In genomic region chr10:6091630-6092029, GRCh38 we compare ENCODE assay signal across 10 cellular contexts. TPM values are rescaled to one million over a fixed set of nuclear protein-coding genes. Genes with fewer than 3 reads are reported as not detected.
A peak's percentile ranks its signal among the peaks of the same experiment; 100 is the strongest.
DNase-seq lines count a peak whose midpoint lies in the region; ATAC-seq and TF ChIP-seq lines count a peak whose summit lies in the region.
"Had no signal": no experiment of that assay in that cellular context is flagged by ENCODE, and none has a peak within 500 bp of the region (broad histone marks: within the 10 kb centered on the region; RNA-seq: fewer than 3 reads in every experiment).

No MANE protein-coding gene starts in this region.

- H3K36me3 ChIP-seq in OCI-LY1 (ENCODE audit: insufficient read depth, low read length) (peaks cover 15% of the 10 kb centered on the region; the same call in 1 of the 2 replicates), endodermal cell (ENCODE audit: control insufficient read depth, insufficient read depth, low read length) (peaks cover 5% of the 10 kb centered on the region), psoas muscle (ENCODE audit: insufficient read depth in 1 of 2, low read depth in 1 of 2) (no peaks in the 10 kb centered on the region)

- H3K79me2 ChIP-seq in OCI-LY1 (ENCODE audit: insufficient read depth, low read length), result peaks cover 76% of the 10 kb centered on the region

- peak overlapping the region; percentile 10 for H3K27ac ChIP-seq in OCI-LY1 (ENCODE audit: low read depth, low read length, poor library complexity, severe bottlenecking)
- no peak overlapping the region for H3K27ac ChIP-seq in endodermal cell (ENCODE audit: low read depth, low read length)
- peak overlapping the region; percentile 21 for H3K27ac ChIP-seq in psoas muscle

- H3K9me3 Mint-ChIP-seq in activated naive CD4-positive, alpha-beta T cell treated with anti-CD3 and anti-CD28 coated beads for 36 hours, result no peaks in the 10 kb centered on the region
- H3K9me3 Mint-ChIP-seq in endodermal cell, result no peaks in the 10 kb centered on the region

- peak overlapping the region; percentile 65 for H3K4me2 ChIP-seq in OCI-LY1 (ENCODE audit: low read length)

- TF ChIP-seq CTCF in OCI-LY1 (IDR thresholded peaks at IDR 0.05; ENCODE audit: low read length), result no peak
- TF ChIP-seq CTCF in endodermal cell (conservative IDR thresholded peaks at IDR 0.05), result no peak
- no peak for TF ChIP-seq CTCF in psoas muscle (IDR thresholded peaks at IDR 0.05)

- peak; percentile 46 for DNase-seq in activated naive CD4-positive, alpha-beta T cell treated with anti-CD3 and anti-CD28 coated beads for 36 hours
- no peak for DNase-seq in activated naive CD4-positive, alpha-beta T cell (lab: John Stamatoyannopoulos, UW)
- no peak for DNase-seq in endodermal cell
- DNase-seq in psoas muscle, result no peak
- no peak for DNase-seq in NCI-H2107 (lab: John Stamatoyannopoulos, UW)
- no peak for DNase-seq in GM19238 (ENCODE audit: insufficient read length, low spot score)
- DNase-seq: cortex of kidney had no signal

- H3K36me3 Mint-ChIP-seq in activated naive CD4-positive, alpha-beta T cell treated with anti-CD3 and anti-CD28 coated beads for 36 hours (ENCODE audit: low read depth), result peaks cover 17% of the 10 kb centered on the region
- peaks cover 2% of the 10 kb centered on the region for H3K36me3 Mint-ChIP-seq in endodermal cell (ENCODE audit: low read depth)

- CTCF ChIA-PET in activated naive CD4-positive, alpha-beta T cell treated with anti-CD3 and anti-CD28 coated beads for 36 hours (lab: Charles Lee), result interaction anchor here (0.7 to 2.4 kb wide), 9 partner anchors 9 to 473 kb away, joined by 3 to 11 read pairs (median 4); no protein-coding TSS in a partner anchor

- H3K4me1 Mint-ChIP-seq in activated naive CD4-positive, alpha-beta T cell treated with anti-CD3 and anti-CD28 coated beads for 36 hours (ENCODE audit: low read depth), result peaks cover 78% of the 10 kb centered on the region
- peaks cover 47% of the 10 kb centered on the region for H3K4me1 Mint-ChIP-seq in endodermal cell

- 9% methylated on average over 1 of the region's 1 CpG; no CpG with 5 or more reads in 1 of the 2 experiments for WGBS in endodermal cell (ENCODE audit: insufficient coverage in 1 of 2, insufficient read length in 1 of 2), 2 experiments
- WGBS in psoas muscle, 3 donors, result 19 to 24% (median 22%) methylated on average over 1 of the region's 1 CpG

- H2AFZ ChIP-seq in OCI-LY1 (ENCODE audit: low read length), result no peak overlapping the region

- intact Hi-C loops in activated naive CD4-positive, alpha-beta T cell treated with anti-CD3 and anti-CD28 coated beads for 36 hours (cut with micrococcal nuclease), result loop anchor here (2.0 kb wide), 1 partner anchor 17 kb away; no protein-coding TSS in a partner anchor
- intact Hi-C loops in psoas muscle (cut with DNase I), result no loop called here

- no peaks in the 10 kb centered on the region for H3K9me2 ChIP-seq in OCI-LY1 (ENCODE audit: low read depth, low read length)

- H3K4me1 ChIP-seq in OCI-LY1 (ENCODE audit: insufficient read depth, low read length, severe bottlenecking) (peaks cover 82% of the 10 kb centered on the region), endodermal cell (ENCODE audit: control insufficient read depth, insufficient read depth, low read length) (no peaks in the 10 kb centered on the region), psoas muscle (peaks cover 64% of the 10 kb centered on the region)

- H3K9me3 ChIP-seq in OCI-LY1 (ENCODE audit: low read length) (no peaks in the 10 kb centered on the region), endodermal cell (ENCODE audit: control insufficient read depth, low read length) (no peaks in the 10 kb centered on the region), psoas muscle (no peaks in the 10 kb centered on the region)

- H4K20me1 ChIP-seq in OCI-LY1 (ENCODE audit: insufficient read depth, low read length), result no peaks in the 10 kb centered on the region

- H3K4me3 ChIP-seq in OCI-LY1 (ENCODE audit: low read depth, low read length, poor library complexity, severe bottlenecking) (peak overlapping the region; percentile 48), endodermal cell (ENCODE audit: low read length) (peak overlapping the region; percentile 42), psoas muscle (peak overlapping the region; percentile 93)

- no peak for ATAC-seq in psoas muscle
- no peak for ATAC-seq in HG03439 (IDR thresholded peaks at IDR 0.05; ENCODE audit: unreplicated experiment)

- H3K4me3 Mint-ChIP-seq in activated naive CD4-positive, alpha-beta T cell treated with anti-CD3 and anti-CD28 coated beads for 36 hours, result peak overlapping the region; percentile 55
- H3K4me3 Mint-ChIP-seq in endodermal cell, result peak overlapping the region; percentile 15

- peak overlapping the region; percentile 34; the same call in 1 of the 2 replicates for H3K9ac ChIP-seq in OCI-LY1 (ENCODE audit: low read length)
- H3K9ac ChIP-seq in endodermal cell (ENCODE audit: extremely low read depth, low read length, poor library complexity, severe bottlenecking), result no peak overlapping the region

- no peaks in the 10 kb centered on the region for H3K27me3 Mint-ChIP-seq in activated naive CD4-positive, alpha-beta T cell treated with anti-CD3 and anti-CD28 coated beads for 36 hours (ENCODE audit: low read depth)
- H3K27me3 Mint-ChIP-seq in endodermal cell (ENCODE audit: insufficient read depth), result no peaks in the 10 kb centered on the region

- H3K27ac Mint-ChIP-seq in activated naive CD4-positive, alpha-beta T cell treated with anti-CD3 and anti-CD28 coated beads for 36 hours, result peak overlapping the region; percentile 11
- peak overlapping the region; percentile 61 for H3K27ac Mint-ChIP-seq in endodermal cell

- no peaks in the 10 kb centered on the region for H3F3A ChIP-seq in OCI-LY1 (ENCODE audit: insufficient read depth, low read length)

- H3K27me3 ChIP-seq in OCI-LY1 (ENCODE audit: insufficient read depth, low read length) (no peaks in the 10 kb centered on the region), endodermal cell (ENCODE audit: control insufficient read depth, insufficient read depth, low read length, poor library complexity, severe bottlenecking) (no peaks in the 10 kb centered on the region), psoas muscle (ENCODE audit: insufficient read depth in 3 of 3, low read length in 2 of 3) (no peaks in the 10 kb centered on the region)

RNA-seq across cellular contexts. Expression of gene RBM17, which starts 2.8 kb away (rescaled TPM):
- 100 to 1,000 TPM; 157 to 162 TPM for total RNA-seq in activated naive CD4-positive, alpha-beta T cell treated with anti-CD3 and anti-CD28 coated beads for 36 hours
- total RNA-seq in endodermal cell (100 to 1,000 TPM; 123 to 139 TPM), psoas muscle (100 to 1,000 TPM in 1 of 4 donors, 10 to 100 TPM in 3; 74.4 to 104 (median 86.5) TPM)
- 93.5 TPM for polyA plus RNA-seq in endodermal cell (2013, experiment 1 of 2)
- 77.6 TPM for polyA plus RNA-seq in endodermal cell (2013, experiment 2 of 2)
- 100 to 1,000 TPM in 2 of 3 donors, 10 to 100 TPM in 1; 76.0 to 157 (median 110) TPM for polyA plus RNA-seq in psoas muscle

RNA-seq across cellular contexts. Expression of gene IL2RA, which starts 29.5 kb away (rescaled TPM):
- 100 to 1,000 TPM; 443 to 471 TPM for total RNA-seq in activated naive CD4-positive, alpha-beta T cell treated with anti-CD3 and anti-CD28 coated beads for 36 hours
- total RNA-seq in endodermal cell, result not detected
- not detected for polyA plus RNA-seq in endodermal cell (2013, experiment 1 of 2)
- not detected for polyA plus RNA-seq in endodermal cell (2013, experiment 2 of 2)
- 1 to 10 TPM in 1 of 4 donors, under 1 TPM in 3; 0.13 to 1.8 (median 0.73) TPM for total RNA-seq in psoas muscle
- under 1 TPM; 0.08 to 0.20 (median 0.12) TPM for polyA plus RNA-seq in psoas muscle
- total RNA-seq: SK-MEL-5 had no signal

Comparison
In these comparisons a context has a peak if more than half of its experiments do, and no peak if none do; other contexts are left out.
1. H3K4me3 ChIP-seq: peak in every context shown above with its lines; median percentile 93 in psoas muscle; 48 in OCI-LY1; 42 in endodermal cell.
2. RNA of gene IL2RA, which starts 29.5 kb away (total RNA-seq): 443 to 471 TPM in activated naive CD4-positive, alpha-beta T cell treated with anti-CD3 and anti-CD28 coated beads for 36 hours; 0.13 to 1.8 TPM in psoas muscle and not detected in endodermal cell; every median in the first group is over 100 times any median in the second.